ENCODE assay signal across 1 cellular context in genomic region chr4:67522851-67523671, GRCh38.
TF ChIP-seq lines count a peak whose summit lies in the region.

No MANE protein-coding gene starts in this region.

TF ChIP-seq in K562, 482 proteins besides CTCF, POLR2A, EP300 and RAD21 (continued from another document):
- TF ChIP-seq ATF3 (IDR thresholded peaks at IDR 0.05) (peak; percentile 91), ATF3 (CRISPR knock-in tag; conservative IDR thresholded peaks at IDR 0.05) (no peak), RBM34 (IDR thresholded peaks at IDR 0.05; ENCODE audit: borderline replicate concordance, insufficient read depth, low read length) (no peak), XRCC3 (IDR thresholded peaks at IDR 0.05) (no peak), PHF8 (IDR thresholded peaks at IDR 0.05; ENCODE audit: borderline replicate concordance, low read length) (no peak; the same call in 1 of the 2 replicates), TFAM (CRISPR knock-in tag; conservative IDR thresholded peaks at IDR 0.05) (no peak), TSC22D4 (tag; IDR thresholded peaks at IDR 0.05) (no peak), MBD2 (IDR thresholded peaks at IDR 0.05; ENCODE audit: borderline replicate concordance, low read depth) (no peak), HMG20A (CRISPR knock-in tag; conservative IDR thresholded peaks at IDR 0.05) (no peak), KAT8 (IDR thresholded peaks at IDR 0.05; ENCODE audit: low read depth) (no peak), NCOA6 (IDR thresholded peaks at IDR 0.05) (no peak), CREB5 (CRISPR knock-in tag; IDR thresholded peaks at IDR 0.05) (no peak), MLLT1 (IDR thresholded peaks at IDR 0.05) (no peak), FOXP4 (CRISPR knock-in tag; IDR thresholded peaks at IDR 0.05; ENCODE audit: borderline replicate concordance) (no peak), ID3 (CRISPR knock-in tag; IDR thresholded peaks at IDR 0.05) (no peak), ID3 (tag; IDR thresholded peaks at IDR 0.05) (no peak), ZNF3 (CRISPR knock-in tag; IDR thresholded peaks at IDR 0.05) (no peak), ZNF311 (CRISPR knock-in tag; IDR thresholded peaks at IDR 0.05) (no peak), ZNF696 (CRISPR knock-in tag; conservative IDR thresholded peaks at IDR 0.05) (no peak), POLR2B (IDR thresholded peaks at IDR 0.05; ENCODE audit: low read depth, partially characterized antibody) (no peak), IFI16 (CRISPR knock-in tag; IDR thresholded peaks at IDR 0.05) (no peak), ZBTB8A (IDR thresholded peaks at IDR 0.05; ENCODE audit: partially characterized antibody) (no peak), ZNF512 (tag; IDR thresholded peaks at IDR 0.05) (no peak), ZNF699 (CRISPR knock-in tag; IDR thresholded peaks at IDR 0.05; ENCODE audit: insufficient replicate concordance) (no peak), HNRNPLL (IDR thresholded peaks at IDR 0.05; ENCODE audit: low read depth, low read length, poor library complexity, severe bottlenecking) (no peak), GATA2 (CRISPR knock-in tag; IDR thresholded peaks at IDR 0.05) (peak; percentile 51), ZNF740 (CRISPR knock-in tag; IDR thresholded peaks at IDR 0.05) (no peak), ZNF740 (tag; IDR thresholded peaks at IDR 0.05) (no peak), HDAC1 (IDR thresholded peaks at IDR 0.05) (no peak; a peak in 1 of 4 replicates), FOXP1 (CRISPR knock-in tag; IDR thresholded peaks at IDR 0.05) (0 out of 2 replicates have a peak, but pooled peaks have one; percentile 14), MCM2 (IDR thresholded peaks at IDR 0.05; ENCODE audit: low read depth) (no peak), FOXA1 (IDR thresholded peaks at IDR 0.05; ENCODE audit: borderline replicate concordance) (no peak), FOSL1 (tag; conservative IDR thresholded peaks at IDR 0.05) (peak; percentile 96), POLR2H (tag; IDR thresholded peaks at IDR 0.05; ENCODE audit: low read depth) (peak; percentile 49; the same call in 1 of the 2 replicates), CREB1 (IDR thresholded peaks at IDR 0.05) (peak; percentile 44; the same call in 1 of the 2 replicates), CREB1 (CRISPR knock-in tag; IDR thresholded peaks at IDR 0.05) (no peak), CCAR2 (IDR thresholded peaks at IDR 0.05; ENCODE audit: low read depth, low read length) (no peak), PURB (CRISPR knock-in tag; IDR thresholded peaks at IDR 0.05; ENCODE audit: low read depth) (no peak), LARP7 (IDR thresholded peaks at IDR 0.05) (no peak), NCOA2 (IDR thresholded peaks at IDR 0.05; ENCODE audit: partially characterized antibody in 2 of 2) (peak in 1 of 2 experiments; percentile 54), BMI1 (IDR thresholded peaks at IDR 0.05; ENCODE audit: low read length) (no peak), NR3C1 (CRISPR knock-in tag; IDR thresholded peaks at IDR 0.05) (no peak), TCF15 (CRISPR knock-in tag; IDR thresholded peaks at IDR 0.05) (no peak), ARID3B (CRISPR knock-in tag; IDR thresholded peaks at IDR 0.05; ENCODE audit: borderline replicate concordance) (no peak), NFE2 (IDR thresholded peaks at IDR 0.05; ENCODE audit: low read depth) (peak; percentile 80), SMAD4 (CRISPR knock-in tag; conservative IDR thresholded peaks at IDR 0.05) (no peak), C11orf30 (IDR thresholded peaks at IDR 0.05; ENCODE audit: low read depth) (peak; percentile 82), MYNN (IDR thresholded peaks at IDR 0.05) (no peak), MYNN (CRISPR knock-in tag; IDR thresholded peaks at IDR 0.05) (no peak), TGIF2 (CRISPR knock-in tag; IDR thresholded peaks at IDR 0.05) (no peak), NBN (IDR thresholded peaks at IDR 0.05; ENCODE audit: low read depth) (peak; percentile 83), RAD51 (IDR thresholded peaks at IDR 0.05; ENCODE audit: borderline replicate concordance, low read depth) (peak; percentile 33; the same call in 1 of the 2 replicates), SREBF2 (CRISPR knock-in tag; IDR thresholded peaks at IDR 0.05) (no peak), SIX5 (IDR thresholded peaks at IDR 0.05; ENCODE audit: borderline replicate concordance in 1 of 2, insufficient read depth in 1 of 2, low read depth in 1 of 2, low read length in 2 of 2) (no peak), TCFL5 (CRISPR knock-in tag; conservative IDR thresholded peaks at IDR 0.05) (no peak), CHCHD3 (CRISPR knock-in tag; IDR thresholded peaks at IDR 0.05) (no peak), ADNP (tag; IDR thresholded peaks at IDR 0.05) (0 out of 2 replicates have a peak, but pooled peaks have one; percentile 19), NFIX (CRISPR knock-in tag; IDR thresholded peaks at IDR 0.05; ENCODE audit: low read depth) (no peak), ARID4B (CRISPR knock-in tag; IDR thresholded peaks at IDR 0.05) (no peak), SIRT6 (IDR thresholded peaks at IDR 0.05; ENCODE audit: low read depth, low read length) (no peak)
TF ChIP-seq in K562: peak in this region for 94.
